1 cellular context compared by ENCODE assay signal in the genomic region with DNA sequence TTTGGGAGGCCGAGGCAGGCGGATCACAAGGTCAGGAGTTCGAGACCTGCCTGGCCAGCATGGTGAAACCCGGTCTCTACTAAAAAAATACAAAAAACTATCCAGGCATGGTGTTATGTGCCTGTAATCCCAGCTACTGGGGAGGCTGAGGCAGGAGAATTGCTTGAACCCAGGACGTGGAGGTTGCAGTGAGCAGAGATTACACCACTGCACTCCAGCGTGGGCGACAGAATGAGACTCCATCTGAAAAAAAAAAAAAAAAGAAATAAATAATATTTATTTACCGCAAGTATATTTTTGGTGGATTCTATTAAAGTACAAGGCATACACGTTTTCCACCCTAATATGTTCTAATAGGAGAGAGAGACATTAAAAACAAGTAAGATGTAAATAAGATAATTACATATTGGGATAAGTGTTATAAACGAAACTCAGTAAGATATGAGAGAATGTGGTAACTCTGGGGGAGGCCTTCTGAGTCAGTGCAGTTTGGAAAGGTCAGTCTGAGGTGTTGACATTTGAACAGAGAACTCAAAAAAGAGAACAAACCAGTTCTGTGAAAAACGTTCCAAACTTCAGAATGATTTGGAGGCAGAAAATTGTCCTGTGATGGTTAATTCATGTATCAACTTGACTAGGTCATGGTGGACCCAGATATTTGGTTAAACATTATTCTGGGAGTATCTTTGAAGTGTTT.
A peak's percentile ranks its signal among the peaks of the same experiment; 100 is the strongest.
TF ChIP-seq lines count a peak whose summit lies in the region.

No MANE protein-coding gene starts in this region.

TF ChIP-seq in GM12878, 131 proteins besides CTCF, POLR2A, EP300 and RAD21 (continued from another document and continues in another):
- TF ChIP-seq, protein P1, sequence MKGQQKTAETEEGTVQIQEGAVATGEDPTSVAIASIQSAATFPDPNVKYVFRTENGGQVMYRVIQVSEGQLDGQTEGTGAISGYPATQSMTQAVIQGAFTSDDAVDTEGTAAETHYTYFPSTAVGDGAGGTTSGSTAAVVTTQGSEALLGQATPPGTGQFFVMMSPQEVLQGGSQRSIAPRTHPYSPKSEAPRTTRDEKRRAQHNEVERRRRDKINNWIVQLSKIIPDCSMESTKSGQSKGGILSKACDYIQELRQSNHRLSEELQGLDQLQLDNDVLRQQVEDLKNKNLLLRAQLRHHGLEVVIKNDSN (IDR thresholded peaks at IDR 0.05; ENCODE audit: borderline replicate concordance, extremely low read length, insufficient read depth, low read depth, low read length) = no peak
- TF ChIP-seq NRF1 (conservative IDR thresholded peaks at IDR 0.05; ENCODE audit: low read depth, low read length) = no peak
- TF ChIP-seq, protein P2, sequence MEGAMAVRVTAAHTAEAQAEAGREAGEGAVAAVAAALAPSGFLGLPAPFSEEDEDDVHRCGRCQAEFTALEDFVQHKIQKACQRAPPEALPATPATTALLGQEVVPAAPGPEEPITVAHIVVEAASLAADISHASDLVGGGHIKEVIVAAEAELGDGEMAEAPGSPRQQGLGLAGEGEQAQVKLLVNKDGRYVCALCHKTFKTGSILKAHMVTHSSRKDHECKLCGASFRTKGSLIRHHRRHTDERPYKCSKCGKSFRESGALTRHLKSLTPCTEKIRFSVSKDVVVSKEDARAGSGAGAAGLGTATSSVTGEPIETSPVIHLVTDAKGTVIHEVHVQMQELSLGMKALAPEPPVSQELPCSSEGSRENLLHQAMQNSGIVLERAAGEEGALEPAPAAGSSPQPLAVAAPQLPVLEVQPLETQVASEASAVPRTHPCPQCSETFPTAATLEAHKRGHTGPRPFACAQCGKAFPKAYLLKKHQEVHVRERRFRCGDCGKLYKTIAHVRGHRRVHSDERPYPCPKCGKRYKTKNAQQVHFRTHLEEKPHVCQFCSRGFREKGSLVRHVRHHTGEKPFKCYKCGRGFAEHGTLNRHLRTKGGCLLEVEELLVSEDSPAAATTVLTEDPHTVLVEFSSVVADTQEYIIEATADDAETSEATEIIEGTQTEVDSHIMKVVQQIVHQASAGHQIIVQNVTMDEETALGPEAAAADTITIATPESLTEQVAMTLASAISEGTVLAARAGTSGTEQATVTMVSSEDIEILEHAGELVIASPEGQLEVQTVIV (IDR thresholded peaks at IDR 0.05; ENCODE audit: borderline replicate concordance, partially characterized antibody) = no peak
- TF ChIP-seq EED (IDR thresholded peaks at IDR 0.05; ENCODE audit: low read depth) = no peak
- no peak for TF ChIP-seq SMAD1 (IDR thresholded peaks at IDR 0.05; ENCODE audit: low read depth, partially characterized antibody)
- TF ChIP-seq CHD4 (IDR thresholded peaks at IDR 0.05) = no peak
- peak; percentile 66; the same call in 1 of the 2 replicates for TF ChIP-seq ATF7 (IDR thresholded peaks at IDR 0.05; ENCODE audit: low read depth)
- TF ChIP-seq SUPT20H (IDR thresholded peaks at IDR 0.05; ENCODE audit: borderline replicate concordance, control insufficient read depth, low read depth, low read length) = no peak
- TF ChIP-seq, protein P3, sequence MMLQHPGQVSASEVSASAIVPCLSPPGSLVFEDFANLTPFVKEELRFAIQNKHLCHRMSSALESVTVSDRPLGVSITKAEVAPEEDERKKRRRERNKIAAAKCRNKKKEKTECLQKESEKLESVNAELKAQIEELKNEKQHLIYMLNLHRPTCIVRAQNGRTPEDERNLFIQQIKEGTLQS (IDR thresholded peaks at IDR 0.05; ENCODE audit: borderline replicate concordance, extremely low read depth, low read depth, low read length) = no peak
- TF ChIP-seq IRF4 (IDR thresholded peaks at IDR 0.05; ENCODE audit: low read depth, low read length) = peak; percentile 54; the same call in 1 of the 2 replicates
- TF ChIP-seq MEF2B (IDR thresholded peaks at IDR 0.05; ENCODE audit: partially characterized antibody, poor library complexity, severe bottlenecking) = no peak
- no peak for TF ChIP-seq CEBPB (IDR thresholded peaks at IDR 0.05; ENCODE audit: borderline replicate concordance in 1 of 2, low read depth in 2 of 2, low read length in 2 of 2)
- no peak for TF ChIP-seq RELA (IDR thresholded peaks at IDR 0.05; ENCODE audit: borderline replicate concordance, partially characterized antibody)
- TF ChIP-seq SIN3A (IDR thresholded peaks at IDR 0.05; ENCODE audit: low read depth, low read length) = no peak
- no peak for TF ChIP-seq EGR1 (IDR thresholded peaks at IDR 0.05; ENCODE audit: borderline replicate concordance in 1 of 2, low read depth in 2 of 2, low read length in 2 of 2)
- no peak for TF ChIP-seq MTA3 (IDR thresholded peaks at IDR 0.05; ENCODE audit: borderline replicate concordance, low read length)
- peak; percentile 69 for TF ChIP-seq NFIC (IDR thresholded peaks at IDR 0.05; ENCODE audit: low read depth, low read length)
- TF ChIP-seq HDAC6 (IDR thresholded peaks at IDR 0.05; ENCODE audit: unreplicated experiment) = no peak
- no peak for TF ChIP-seq CHD2 (IDR thresholded peaks at IDR 0.05; ENCODE audit: borderline replicate concordance, low read depth, low read length)
- TF ChIP-seq, protein P4, sequence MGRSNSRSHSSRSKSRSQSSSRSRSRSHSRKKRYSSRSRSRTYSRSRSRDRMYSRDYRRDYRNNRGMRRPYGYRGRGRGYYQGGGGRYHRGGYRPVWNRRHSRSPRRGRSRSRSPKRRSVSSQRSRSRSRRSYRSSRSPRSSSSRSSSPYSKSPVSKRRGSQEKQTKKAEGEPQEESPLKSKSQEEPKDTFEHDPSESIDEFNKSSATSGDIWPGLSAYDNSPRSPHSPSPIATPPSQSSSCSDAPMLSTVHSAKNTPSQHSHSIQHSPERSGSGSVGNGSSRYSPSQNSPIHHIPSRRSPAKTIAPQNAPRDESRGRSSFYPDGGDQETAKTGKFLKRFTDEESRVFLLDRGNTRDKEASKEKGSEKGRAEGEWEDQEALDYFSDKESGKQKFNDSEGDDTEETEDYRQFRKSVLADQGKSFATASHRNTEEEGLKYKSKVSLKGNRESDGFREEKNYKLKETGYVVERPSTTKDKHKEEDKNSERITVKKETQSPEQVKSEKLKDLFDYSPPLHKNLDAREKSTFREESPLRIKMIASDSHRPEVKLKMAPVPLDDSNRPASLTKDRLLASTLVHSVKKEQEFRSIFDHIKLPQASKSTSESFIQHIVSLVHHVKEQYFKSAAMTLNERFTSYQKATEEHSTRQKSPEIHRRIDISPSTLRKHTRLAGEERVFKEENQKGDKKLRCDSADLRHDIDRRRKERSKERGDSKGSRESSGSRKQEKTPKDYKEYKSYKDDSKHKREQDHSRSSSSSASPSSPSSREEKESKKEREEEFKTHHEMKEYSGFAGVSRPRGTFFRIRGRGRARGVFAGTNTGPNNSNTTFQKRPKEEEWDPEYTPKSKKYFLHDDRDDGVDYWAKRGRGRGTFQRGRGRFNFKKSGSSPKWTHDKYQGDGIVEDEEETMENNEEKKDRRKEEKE (IDR thresholded peaks at IDR 0.05) = no peak
- no peak for TF ChIP-seq EZH2 (IDR thresholded peaks at IDR 0.05; ENCODE audit: borderline replicate concordance, control insufficient read depth, low read depth, low read length)
- no peak for TF ChIP-seq TARDBP (IDR thresholded peaks at IDR 0.05; ENCODE audit: borderline replicate concordance)
- TF ChIP-seq, protein P5, sequence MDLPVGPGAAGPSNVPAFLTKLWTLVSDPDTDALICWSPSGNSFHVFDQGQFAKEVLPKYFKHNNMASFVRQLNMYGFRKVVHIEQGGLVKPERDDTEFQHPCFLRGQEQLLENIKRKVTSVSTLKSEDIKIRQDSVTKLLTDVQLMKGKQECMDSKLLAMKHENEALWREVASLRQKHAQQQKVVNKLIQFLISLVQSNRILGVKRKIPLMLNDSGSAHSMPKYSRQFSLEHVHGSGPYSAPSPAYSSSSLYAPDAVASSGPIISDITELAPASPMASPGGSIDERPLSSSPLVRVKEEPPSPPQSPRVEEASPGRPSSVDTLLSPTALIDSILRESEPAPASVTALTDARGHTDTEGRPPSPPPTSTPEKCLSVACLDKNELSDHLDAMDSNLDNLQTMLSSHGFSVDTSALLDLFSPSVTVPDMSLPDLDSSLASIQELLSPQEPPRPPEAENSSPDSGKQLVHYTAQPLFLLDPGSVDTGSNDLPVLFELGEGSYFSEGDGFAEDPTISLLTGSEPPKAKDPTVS (IDR thresholded peaks at IDR 0.05; ENCODE audit: low read depth, low read length) = no peak
- TF ChIP-seq, protein P6, sequence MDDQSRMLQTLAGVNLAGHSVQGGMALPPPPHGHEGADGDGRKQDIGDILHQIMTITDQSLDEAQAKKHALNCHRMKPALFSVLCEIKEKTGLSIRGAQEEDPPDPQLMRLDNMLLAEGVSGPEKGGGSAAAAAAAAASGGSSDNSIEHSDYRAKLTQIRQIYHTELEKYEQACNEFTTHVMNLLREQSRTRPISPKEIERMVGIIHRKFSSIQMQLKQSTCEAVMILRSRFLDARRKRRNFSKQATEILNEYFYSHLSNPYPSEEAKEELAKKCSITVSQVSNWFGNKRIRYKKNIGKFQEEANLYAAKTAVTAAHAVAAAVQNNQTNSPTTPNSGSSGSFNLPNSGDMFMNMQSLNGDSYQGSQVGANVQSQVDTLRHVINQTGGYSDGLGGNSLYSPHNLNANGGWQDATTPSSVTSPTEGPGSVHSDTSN (IDR thresholded peaks at IDR 0.05; ENCODE audit: insufficient replicate concordance, low read depth, low read length) = no peak
- TF ChIP-seq MTA2 (IDR thresholded peaks at IDR 0.05; ENCODE audit: low read depth) = peak; percentile 62; the same call in 1 of the 2 replicates
- no peak for TF ChIP-seq NFYA (IDR thresholded peaks at IDR 0.05; ENCODE audit: borderline replicate concordance, low read depth, low read length)
- TF ChIP-seq TBL1XR1 (IDR thresholded peaks at IDR 0.05; ENCODE audit: low read depth, low read length) = 0 out of 2 replicates have a peak, but pooled peaks have one; percentile 40
- TF ChIP-seq MEF2A (IDR thresholded peaks at IDR 0.05; ENCODE audit: insufficient read depth, low read depth, low read length) = peak; percentile 69; the same call in 1 of the 2 replicates
- no peak for TF ChIP-seq CHD1 (IDR thresholded peaks at IDR 0.05; ENCODE audit: low read depth, low read length)
- TF ChIP-seq MYB (IDR thresholded peaks at IDR 0.05; ENCODE audit: borderline replicate concordance, low read depth, low read length) = no peak
- no peak for TF ChIP-seq ZNF217 (IDR thresholded peaks at IDR 0.05)
- TF ChIP-seq ESRRA (IDR thresholded peaks at IDR 0.05; ENCODE audit: low read length) = no peak
- TF ChIP-seq, protein P7, sequence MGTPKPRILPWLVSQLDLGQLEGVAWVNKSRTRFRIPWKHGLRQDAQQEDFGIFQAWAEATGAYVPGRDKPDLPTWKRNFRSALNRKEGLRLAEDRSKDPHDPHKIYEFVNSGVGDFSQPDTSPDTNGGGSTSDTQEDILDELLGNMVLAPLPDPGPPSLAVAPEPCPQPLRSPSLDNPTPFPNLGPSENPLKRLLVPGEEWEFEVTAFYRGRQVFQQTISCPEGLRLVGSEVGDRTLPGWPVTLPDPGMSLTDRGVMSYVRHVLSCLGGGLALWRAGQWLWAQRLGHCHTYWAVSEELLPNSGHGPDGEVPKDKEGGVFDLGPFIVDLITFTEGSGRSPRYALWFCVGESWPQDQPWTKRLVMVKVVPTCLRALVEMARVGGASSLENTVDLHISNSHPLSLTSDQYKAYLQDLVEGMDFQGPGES (IDR thresholded peaks at IDR 0.05) = no peak
- no peak for TF ChIP-seq CREB1 (IDR thresholded peaks at IDR 0.05; ENCODE audit: low read depth)
- no peak for TF ChIP-seq HDAC2 (IDR thresholded peaks at IDR 0.05)
- peak; percentile 82 for TF ChIP-seq BCL11A (IDR thresholded peaks at IDR 0.05; ENCODE audit: low read depth, low read length)
- TF ChIP-seq RBBP5 (conservative IDR thresholded peaks at IDR 0.05) = no peak
- TF ChIP-seq ASH2L (IDR thresholded peaks at IDR 0.05; ENCODE audit: borderline replicate concordance, low read depth) = no peak
- TF ChIP-seq KDM1A (IDR thresholded peaks at IDR 0.05; ENCODE audit: borderline replicate concordance) = no peak
- TF ChIP-seq CBX5 (IDR thresholded peaks at IDR 0.05; ENCODE audit: low read depth) = peak; percentile 42; the same call in 1 of the 2 replicates
- TF ChIP-seq NR2C2 (IDR thresholded peaks at IDR 0.05; ENCODE audit: borderline replicate concordance, control insufficient read depth, insufficient read length, low read depth) = no peak
- TF ChIP-seq TCF7 (IDR thresholded peaks at IDR 0.05; ENCODE audit: borderline replicate concordance) = no peak
- TF ChIP-seq SPI1 (IDR thresholded peaks at IDR 0.05; ENCODE audit: borderline replicate concordance, insufficient read depth, low read depth, low read length) = no peak
- TF ChIP-seq TAF1 (IDR thresholded peaks at IDR 0.05; ENCODE audit: borderline replicate concordance, low read depth, low read length) = no peak
- no peak for TF ChIP-seq ZSCAN29 (IDR thresholded peaks at IDR 0.05)
- no peak; the same call in 1 of the 2 replicates for TF ChIP-seq SMC3 (IDR thresholded peaks at IDR 0.05; ENCODE audit: borderline replicate concordance, low read length)
- no peak for TF ChIP-seq NR2C1 (IDR thresholded peaks at IDR 0.05)
- no peak for TF ChIP-seq ZNF24 (IDR thresholded peaks at IDR 0.05)
- no peak for TF ChIP-seq KLF5 (IDR thresholded peaks at IDR 0.05; ENCODE audit: partially characterized antibody)
- TF ChIP-seq BHLHE40 (IDR thresholded peaks at IDR 0.05; ENCODE audit: borderline replicate concordance in 1 of 2, low read depth in 2 of 2, low read length in 1 of 2) = no peak
- TF ChIP-seq RAD51 (IDR thresholded peaks at IDR 0.05) = no peak
- no peak for TF ChIP-seq JUND (IDR thresholded peaks at IDR 0.05; ENCODE audit: low read depth, low read length)
- TF ChIP-seq, protein P8, sequence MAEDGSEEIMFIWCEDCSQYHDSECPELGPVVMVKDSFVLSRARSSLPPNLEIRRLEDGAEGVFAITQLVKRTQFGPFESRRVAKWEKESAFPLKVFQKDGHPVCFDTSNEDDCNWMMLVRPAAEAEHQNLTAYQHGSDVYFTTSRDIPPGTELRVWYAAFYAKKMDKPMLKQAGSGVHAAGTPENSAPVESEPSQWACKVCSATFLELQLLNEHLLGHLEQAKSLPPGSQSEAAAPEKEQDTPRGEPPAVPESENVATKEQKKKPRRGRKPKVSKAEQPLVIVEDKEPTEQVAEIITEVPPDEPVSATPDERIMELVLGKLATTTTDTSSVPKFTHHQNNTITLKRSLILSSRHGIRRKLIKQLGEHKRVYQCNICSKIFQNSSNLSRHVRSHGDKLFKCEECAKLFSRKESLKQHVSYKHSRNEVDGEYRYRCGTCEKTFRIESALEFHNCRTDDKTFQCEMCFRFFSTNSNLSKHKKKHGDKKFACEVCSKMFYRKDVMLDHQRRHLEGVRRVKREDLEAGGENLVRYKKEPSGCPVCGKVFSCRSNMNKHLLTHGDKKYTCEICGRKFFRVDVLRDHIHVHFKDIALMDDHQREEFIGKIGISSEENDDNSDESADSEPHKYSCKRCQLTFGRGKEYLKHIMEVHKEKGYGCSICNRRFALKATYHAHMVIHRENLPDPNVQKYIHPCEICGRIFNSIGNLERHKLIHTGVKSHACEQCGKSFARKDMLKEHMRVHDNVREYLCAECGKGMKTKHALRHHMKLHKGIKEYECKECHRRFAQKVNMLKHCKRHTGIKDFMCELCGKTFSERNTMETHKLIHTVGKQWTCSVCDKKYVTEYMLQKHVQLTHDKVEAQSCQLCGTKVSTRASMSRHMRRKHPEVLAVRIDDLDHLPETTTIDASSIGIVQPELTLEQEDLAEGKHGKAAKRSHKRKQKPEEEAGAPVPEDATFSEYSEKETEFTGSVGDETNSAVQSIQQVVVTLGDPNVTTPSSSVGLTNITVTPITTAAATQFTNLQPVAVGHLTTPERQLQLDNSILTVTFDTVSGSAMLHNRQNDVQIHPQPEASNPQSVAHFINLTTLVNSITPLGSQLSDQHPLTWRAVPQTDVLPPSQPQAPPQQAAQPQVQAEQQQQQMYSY (CRISPR knock-in tag; IDR thresholded peaks at IDR 0.05) = no peak
